In genomic region chr9:134895849-134896833, GRCh38 we compare ENCODE assay signal across 9 cellular contexts. TPM values are rescaled to one million over a fixed set of nuclear protein-coding genes. Genes with fewer than 3 reads are reported as not detected.
A peak's percentile ranks its signal among the peaks of the same experiment; 100 is the strongest.
DNase-seq lines count a peak whose midpoint lies in the region; ATAC-seq and TF ChIP-seq lines count a peak whose summit lies in the region.
"Had no signal": no experiment of that assay in that cellular context is flagged by ENCODE, and none has a peak within 500 bp of the region (broad histone marks: within the 10 kb centered on the region; RNA-seq: fewer than 3 reads in every experiment).

No MANE protein-coding gene starts in this region.

- ATAC-seq in GM18520 (IDR thresholded peaks at IDR 0.05; ENCODE audit: unreplicated experiment) = no peak

- no peak overlapping the region for H3K27ac ChIP-seq in MM.1S (ENCODE audit: low read length)

- no peak overlapping the region for H3K9ac ChIP-seq in MM.1S (ENCODE audit: low read length)

- H2AFZ ChIP-seq in MM.1S (ENCODE audit: low read length) = no peak overlapping the region

- H4K20me1 ChIP-seq in MM.1S (ENCODE audit: insufficient read depth, low read length) = no peaks in the 10 kb centered on the region

- in situ Hi-C loops in astrocyte of the cerebellum (cut with HindIII; ENCODE audit: low sequenced_read_pairs) = no loop called here

- no peaks in the 10 kb centered on the region for H3K9me2 ChIP-seq in MM.1S (replicated peaks; ENCODE audit: insufficient read depth, low read length)

- no peak for TF ChIP-seq CTCF in astrocyte of the cerebellum (IDR thresholded peaks at IDR 0.05; ENCODE audit: low read depth, low read length, missing control alignments)
- TF ChIP-seq CTCF in MM.1S (IDR thresholded peaks at IDR 0.05; ENCODE audit: low read length) = no peak

- peaks cover 87% of the 10 kb centered on the region for H3K27me3 ChIP-seq in MM.1S (replicated peaks; ENCODE audit: insufficient read depth, low read length)

- H3F3A ChIP-seq in MM.1S (ENCODE audit: insufficient read depth, low read length) = no peaks in the 10 kb centered on the region

- H3K4me1 ChIP-seq in MM.1S (ENCODE audit: low read length) = no peaks in the 10 kb centered on the region

- H3K36me3 ChIP-seq in MM.1S (replicated peaks; ENCODE audit: insufficient read depth, low read length) = no peaks in the 10 kb centered on the region

- no peaks in the 10 kb centered on the region for H3K79me2 ChIP-seq in MM.1S (ENCODE audit: low read length)

- no peak overlapping the region for H3K4me2 ChIP-seq in MM.1S (ENCODE audit: low read depth, low read length)

- no peaks in the 10 kb centered on the region for H3K9me3 ChIP-seq in MM.1S (replicated peaks; ENCODE audit: insufficient read depth, low read length)

- H3K4me3 ChIP-seq in astrocyte of the cerebellum (ENCODE audit: low read depth, low read length) (no peak overlapping the region), MM.1S (ENCODE audit: low read length) (no peak overlapping the region)

- peak; percentile 5 for DNase-seq in NCI-H2227 (lab: John Stamatoyannopoulos, UW; ENCODE audit: unreplicated experiment)
- DNase-seq in NCI-H2227 treated with DMSO at 0.1 percent for 48 hours (lab: John Stamatoyannopoulos, UW) = no peak
- peak; percentile 79 for DNase-seq in astrocyte of the cerebellum (ENCODE audit: low read depth)
- peak; percentile 37 for DNase-seq in islet precursor cell
- DNase-seq in ureter (ENCODE audit: low spot score) = peak; percentile 65
- DNase-seq in MM.1S = no peak
- no peak for DNase-seq in NCI-H510A treated with DMSO at 0.1 percent for 48 hours (lab: John Stamatoyannopoulos, UW)

RNA-seq across cellular contexts. Expression of gene FCN2, which starts 15.5 kb away (rescaled TPM):
- 0.49 TPM for total RNA-seq in ureter
- total RNA-seq: B cell had no signal

RNA-seq across cellular contexts. Expression of gene FCN1, which starts 21.6 kb away (rescaled TPM):
- 3.1 TPM for total RNA-seq in ureter

Comparison
In these comparisons a context has a peak if more than half of its experiments do, and no peak if none do; other contexts are left out.
1. DNase-seq: peak in NCI-H2227 (single experiment), astrocyte of the cerebellum (single experiment), islet precursor cell (single experiment) and ureter (single experiment); none in NCI-H2227 treated with DMSO at 0.1 percent for 48 hours (single experiment), MM.1S (single experiment) and NCI-H510A treated with DMSO at 0.1 percent for 48 hours (single experiment).